In the genomic region with DNA sequence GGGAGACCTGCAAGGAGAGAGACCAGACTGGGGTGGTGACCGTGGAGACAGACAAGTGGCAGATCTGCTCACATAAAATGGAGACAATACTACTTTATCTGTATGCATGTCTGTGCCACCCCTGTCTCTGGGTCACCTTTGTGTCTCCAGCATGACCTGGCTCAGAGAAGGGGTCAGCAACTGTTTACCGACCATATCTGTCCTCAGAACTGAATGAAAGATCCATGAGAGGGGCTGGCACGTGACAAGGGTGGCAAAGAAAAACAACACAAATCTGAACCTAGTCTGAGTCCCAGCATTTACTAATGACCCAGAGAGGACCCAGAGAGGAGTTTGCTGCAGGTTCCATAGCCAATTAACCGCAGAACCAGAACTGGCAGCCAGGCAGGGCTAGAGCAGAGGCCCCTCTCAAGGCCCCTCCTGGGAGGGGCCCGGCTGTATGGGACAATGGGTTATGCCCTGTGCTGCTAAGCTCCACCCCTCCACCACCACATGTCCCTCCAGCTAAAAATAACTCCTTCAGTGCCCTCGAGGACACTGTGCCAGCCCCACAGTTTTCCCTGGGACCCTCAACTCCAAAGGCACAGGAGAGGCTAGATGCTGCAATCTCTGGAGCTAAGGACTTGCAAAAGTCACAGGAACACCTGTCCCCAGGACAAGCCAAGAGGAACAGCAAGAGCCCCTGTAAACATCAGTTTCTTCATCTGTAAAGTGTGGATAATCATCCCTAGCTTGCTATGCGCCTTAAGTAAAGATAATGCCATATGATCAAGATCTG, we compare ENCODE assay signal across 1 cellular context.
TF ChIP-seq lines count a peak whose summit lies in the region.

No MANE protein-coding gene starts in this region.

TF ChIP-seq in IMR-90, 13 proteins besides CTCF, POLR2A, EP300 and RAD21:
- TF ChIP-seq MXI1 (IDR thresholded peaks at IDR 0.05; ENCODE audit: borderline replicate concordance, low read depth, low read length) (no peak), CHD1 (IDR thresholded peaks at IDR 0.05; ENCODE audit: low read depth, low read length) (no peak), SMC3 (IDR thresholded peaks at IDR 0.05; ENCODE audit: low read depth, low read length) (no peak)
TF ChIP-seq in IMR-90: peak in this region for 0.
